29 cellular contexts compared by ENCODE assay signal in the genomic region with DNA sequence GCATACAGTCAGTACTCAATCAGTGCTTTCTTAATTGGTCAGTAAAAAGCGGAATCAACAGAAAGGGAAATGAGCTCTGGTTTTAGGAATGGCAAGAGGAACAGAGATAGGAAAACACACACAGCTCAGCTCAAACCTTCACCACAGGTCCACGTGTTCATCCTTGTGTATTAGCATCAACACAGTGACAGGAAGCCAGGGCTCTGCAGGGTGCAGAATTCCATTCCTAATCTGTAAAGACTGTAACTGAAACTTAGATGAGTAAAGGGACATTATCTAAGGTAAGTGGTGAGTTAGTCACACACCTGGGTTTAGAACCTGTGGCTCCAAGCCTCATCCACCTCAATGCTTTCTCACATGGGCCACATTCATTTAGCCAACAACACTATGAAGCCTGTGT.
"Had no signal": no experiment of that assay in that cellular context is flagged by ENCODE, and none has a peak within 500 bp of the region (broad histone marks: within the 10 kb centered on the region; RNA-seq: fewer than 3 reads in every experiment).

No MANE protein-coding gene starts in this region.

- H3K4me1 ChIP-seq: ascending aorta, foreskin keratinocyte, gastrocnemius medialis, heart right ventricle had no signal

- H3K4me1 Mint-ChIP-seq: activated CD4-positive, alpha-beta memory T cell treated with anti-CD3 and anti-CD28 coated beads, Interleukin-2, amount 10 ng/mL, durations not matched to agents 7 days and 5 days; activated CD4-positive, alpha-beta T cell treated with anti-CD3 and anti-CD28 coated beads, Interleukin-2, amount 10 ng/mL, durations not matched to agents 7 days and 5 days; activated naive CD4-positive, alpha-beta T cell treated with anti-CD3 and anti-CD28 coated beads, Interleukin-2, amount 10 ng/mL, durations not matched to agents 7 days and 5 days; activated naive CD8-positive, alpha-beta T cell treated with anti-CD3 and anti-CD28 coated beads, Interleukin-2, amount 10 ng/mL, durations not matched to agents 7 days and 5 days; brain; T-helper 17 cell; WTC11 had no signal

- H3K27me3 ChIP-seq: ascending aorta, foreskin keratinocyte, gastrocnemius medialis, hepatocyte had no signal

- DNase-seq: activated CD4-positive, alpha-beta memory T cell treated with anti-CD3 and anti-CD28 coated beads, Interleukin-2, amount 10 ng/mL, durations not matched to agents 7 days and 5 days; activated CD4-positive, alpha-beta T cell treated with anti-CD3 and anti-CD28 coated beads for 1 hour; activated CD4-positive, alpha-beta T cell treated with anti-CD3 and anti-CD28 coated beads for 4 hours; activated CD4-positive, alpha-beta T cell treated with anti-CD3 and anti-CD28 coated beads, Interleukin-2, amount 10 ng/mL, durations not matched to agents 7 days and 5 days; activated CD4-positive, alpha-beta T cell treated with anti-CD3 and anti-CD28 coated beads, Interleukin-2, amount 50 U/mL, for 4 hours; activated CD8-positive, alpha-beta memory T cell treated with anti-CD3 and anti-CD28 coated beads, Interleukin-2, amount 50 U/mL, for 48 hours; activated gamma-delta T cell; activated naive CD4-positive, alpha-beta T cell; activated naive CD4-positive, alpha-beta T cell treated with anti-CD3 and anti-CD28 coated beads, Interleukin-2, amount 10 ng/mL, durations not matched to agents 7 days and 5 days; activated naive CD8-positive, alpha-beta T cell treated with anti-CD3 and anti-CD28 coated beads, Interleukin-2, amount 10 ng/mL, durations not matched to agents 7 days and 5 days; activated T-cell treated with anti-CD3 and anti-CD28 coated beads for 4 hours; activated T-cell treated with anti-CD3 and anti-CD28 coated beads, Interleukin-2, amount 50 U/mL, for 24 hours; activated T-cell treated with anti-CD3 and anti-CD28 coated beads, Interleukin-2, amount 50 U/mL, for 72 hours; caudate nucleus; cortex of kidney; effector CD8-positive, alpha-beta T cell; foreskin keratinocyte; gastrocnemius medialis; heart right ventricle; T-helper 1 cell; T-helper 17 cell had no signal

- H3K9me3 Mint-ChIP-seq: activated CD4-positive, alpha-beta memory T cell treated with anti-CD3 and anti-CD28 coated beads, Interleukin-2, amount 10 ng/mL, durations not matched to agents 7 days and 5 days; activated CD4-positive, alpha-beta T cell treated with anti-CD3 and anti-CD28 coated beads, Interleukin-2, amount 10 ng/mL, durations not matched to agents 7 days and 5 days; activated naive CD4-positive, alpha-beta T cell treated with anti-CD3 and anti-CD28 coated beads, Interleukin-2, amount 10 ng/mL, durations not matched to agents 7 days and 5 days; activated naive CD8-positive, alpha-beta T cell treated with anti-CD3 and anti-CD28 coated beads, Interleukin-2, amount 10 ng/mL, durations not matched to agents 7 days and 5 days; activated T-cell treated with anti-CD3 and anti-CD28 coated beads, Interleukin-2, amount 50 U/mL, for 24 hours; T-helper 2 cell treated with Interferon-gamma antibody and Interleukin-4, amounts not matched to agents 5 μg/mL and 100 μg/mL, for 36 hours had no signal

- H3K4me2 ChIP-seq: hepatocyte had no signal

- H3K36me3 ChIP-seq: ascending aorta, gastrocnemius medialis, heart right ventricle had no signal

- H3K36me3 Mint-ChIP-seq: activated naive CD4-positive, alpha-beta T cell treated with anti-CD3 and anti-CD28 coated beads, Interleukin-2, amount 10 ng/mL, durations not matched to agents 7 days and 5 days; activated naive CD4-positive, alpha-beta T cell treated with anti-CD3 and anti-CD28 coated beads, Interleukin-2, amount 50 U/mL, for 72 hours; activated naive CD8-positive, alpha-beta T cell treated with anti-CD3 and anti-CD28 coated beads, Interleukin-2, amount 10 ng/mL, durations not matched to agents 7 days and 5 days; brain had no signal

- H2AFZ ChIP-seq: hepatocyte had no signal

- H3K27ac Mint-ChIP-seq: activated CD4-positive, alpha-beta memory T cell treated with anti-CD3 and anti-CD28 coated beads, Interleukin-2, amount 10 ng/mL, durations not matched to agents 7 days and 5 days; activated CD4-positive, alpha-beta T cell treated with anti-CD3 and anti-CD28 coated beads, Interleukin-2, amount 10 ng/mL, durations not matched to agents 7 days and 5 days; activated naive CD4-positive, alpha-beta T cell treated with anti-CD3 and anti-CD28 coated beads, Interleukin-2, amount 10 ng/mL, durations not matched to agents 7 days and 5 days; activated naive CD4-positive, alpha-beta T cell treated with anti-CD3 and anti-CD28 coated beads, Interleukin-2, amount 50 U/mL, for 72 hours; activated naive CD8-positive, alpha-beta T cell treated with anti-CD3 and anti-CD28 coated beads, Interleukin-2, amount 10 ng/mL, durations not matched to agents 7 days and 5 days; activated T-cell treated with anti-CD3 and anti-CD28 coated beads, Interleukin-2, amount 50 U/mL, for 24 hours; activated T-cell treated with anti-CD3 and anti-CD28 coated beads, Interleukin-2, amount 50 U/mL, for 72 hours; brain; T-helper 17 cell; T-helper 2 cell treated with Interferon-gamma antibody and Interleukin-4, amounts not matched to agents 5 μg/mL and 100 μg/mL, for 36 hours; WTC11 had no signal

- H3K4me3 ChIP-seq: ascending aorta, gastrocnemius medialis, heart right ventricle, hepatocyte had no signal

- H3K27ac ChIP-seq: ascending aorta, foreskin keratinocyte, gastrocnemius medialis, heart right ventricle, hepatocyte, VCaP had no signal

- H3K27me3 Mint-ChIP-seq: activated CD4-positive, alpha-beta memory T cell treated with anti-CD3 and anti-CD28 coated beads, Interleukin-2, amount 10 ng/mL, durations not matched to agents 7 days and 5 days; activated CD4-positive, alpha-beta T cell treated with anti-CD3 and anti-CD28 coated beads, Interleukin-2, amount 10 ng/mL, durations not matched to agents 7 days and 5 days; activated naive CD4-positive, alpha-beta T cell treated with anti-CD3 and anti-CD28 coated beads, Interleukin-2, amount 10 ng/mL, durations not matched to agents 7 days and 5 days; activated naive CD8-positive, alpha-beta T cell treated with anti-CD3 and anti-CD28 coated beads, Interleukin-2, amount 10 ng/mL, durations not matched to agents 7 days and 5 days had no signal

- H3K4me3 Mint-ChIP-seq: activated CD4-positive, alpha-beta memory T cell treated with anti-CD3 and anti-CD28 coated beads, Interleukin-2, amount 10 ng/mL, durations not matched to agents 7 days and 5 days; activated CD4-positive, alpha-beta T cell treated with anti-CD3 and anti-CD28 coated beads, Interleukin-2, amount 10 ng/mL, durations not matched to agents 7 days and 5 days; activated naive CD4-positive, alpha-beta T cell treated with anti-CD3 and anti-CD28 coated beads, Interleukin-2, amount 10 ng/mL, durations not matched to agents 7 days and 5 days; activated naive CD8-positive, alpha-beta T cell treated with anti-CD3 and anti-CD28 coated beads, Interleukin-2, amount 10 ng/mL, durations not matched to agents 7 days and 5 days; activated T-cell treated with anti-CD3 and anti-CD28 coated beads, Interleukin-2, amount 50 U/mL, for 24 hours; activated T-cell treated with anti-CD3 and anti-CD28 coated beads, Interleukin-2, amount 50 U/mL, for 72 hours; brain; T-helper 17 cell; T-helper 2 cell treated with Interferon-gamma antibody and Interleukin-4, amounts not matched to agents 5 μg/mL and 100 μg/mL, for 36 hours; WTC11 had no signal

- H3K79me2 ChIP-seq: hepatocyte had no signal

- H3K9me3 ChIP-seq: ascending aorta, gastrocnemius medialis, heart right ventricle had no signal

- ATAC-seq: activated naive CD4-positive, alpha-beta T cell treated with anti-CD3 and anti-CD28 coated beads, Interleukin-2, amount 50 U/mL, for 72 hours; activated T-cell treated with anti-CD3 and anti-CD28 coated beads, Interleukin-2, amount 50 U/mL, for 72 hours; esophagus mucosa; gastrocnemius medialis; heart right ventricle; T-helper 17 cell; WTC11 had no signal
